8 cellular contexts compared by ENCODE assay signal in the genomic region with DNA sequence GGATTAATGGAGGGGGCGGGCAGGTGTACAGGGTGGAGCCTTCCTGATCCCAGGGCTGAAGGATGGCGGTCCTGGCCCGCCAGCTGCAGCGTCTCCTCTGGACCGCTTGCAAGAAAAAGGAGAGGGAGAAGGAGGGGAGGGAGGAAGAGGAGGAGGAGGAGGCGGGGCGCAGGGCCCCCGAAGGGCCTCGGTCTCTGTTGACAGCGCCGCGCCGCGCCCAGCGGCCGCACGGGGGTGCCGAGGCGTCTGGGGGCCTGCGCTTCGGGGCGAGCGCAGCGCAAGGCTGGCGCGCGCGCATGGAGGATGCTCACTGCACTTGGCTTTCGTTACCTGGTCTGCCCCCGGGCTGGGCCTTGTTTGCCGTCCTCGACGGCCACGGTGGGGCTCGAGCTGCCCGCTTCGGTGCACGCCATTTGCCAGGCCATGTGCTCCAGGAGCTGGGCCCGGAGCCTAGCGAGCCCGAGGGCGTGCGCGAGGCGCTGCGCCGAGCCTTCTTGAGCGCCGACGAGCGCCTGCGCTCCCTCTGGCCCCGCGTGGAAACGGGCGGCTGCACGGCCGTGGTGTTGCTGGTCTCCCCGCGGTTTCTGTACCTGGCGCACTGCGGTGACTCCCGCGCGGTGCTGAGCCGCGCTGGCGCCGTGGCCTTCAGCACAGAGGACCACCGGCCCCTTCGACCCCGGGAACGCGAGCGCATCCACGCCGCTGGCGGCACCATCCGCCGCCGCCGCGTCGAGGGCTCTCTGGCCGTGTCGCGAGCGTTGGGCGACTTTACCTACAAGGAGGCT. TPM values are rescaled to one million over a fixed set of nuclear protein-coding genes. Genes with fewer than 3 reads are reported as not detected.
DNase-seq lines count a peak whose midpoint lies in the region; ATAC-seq and TF ChIP-seq lines count a peak whose summit lies in the region.

Gene PPM1N, plus strand, starts transcription at position 33 of the 785 bp plus-strand sequence. Its CDS starts 30 bp downstream, at position 63.

- H3K4me1 ChIP-seq in colonic mucosa, result peaks cover 14% of the 10 kb centered on the region
- H3K4me1 ChIP-seq in mononuclear cell (ENCODE audit: insufficient read depth, low read length), result peaks cover 73% of the 10 kb centered on the region
- H3K4me1 ChIP-seq in thymus (ENCODE audit: control insufficient read depth, insufficient read depth, low read length), result peaks cover 12% of the 10 kb centered on the region

- H3K36me3 ChIP-seq in WERI-Rb-1 (peaks cover 21% of the 10 kb centered on the region), colonic mucosa (no peaks in the 10 kb centered on the region), thymus (ENCODE audit: control insufficient read depth, insufficient read depth) (no peaks in the 10 kb centered on the region)

- H3K27me3 ChIP-seq in WERI-Rb-1 (ENCODE audit: insufficient read depth, low read depth, severe bottlenecking) (no peaks in the 10 kb centered on the region), colonic mucosa (peaks cover 24% of the 10 kb centered on the region), mononuclear cell (ENCODE audit: insufficient read depth, low read length) (peaks cover 26% of the 10 kb centered on the region), thymus (ENCODE audit: control insufficient read depth, insufficient read depth) (peaks cover 34% of the 10 kb centered on the region)

- H3K9ac ChIP-seq in colonic mucosa (ENCODE audit: low read depth in 2 of 2, low read length in 2 of 2), result peak within 1 kb of the TSS in 1 of 2 donors; percentile 43

- H3K9me3 ChIP-seq in WERI-Rb-1 (ENCODE audit: severe bottlenecking) (no peaks in the 10 kb centered on the region), colonic mucosa (no peaks in the 10 kb centered on the region), mononuclear cell (ENCODE audit: low read depth, low read length) (no peaks in the 10 kb centered on the region), thymus (ENCODE audit: control insufficient read depth) (no peaks in the 10 kb centered on the region)

- TF ChIP-seq CTCF in AG09309 (IDR thresholded peaks at IDR 0.05; ENCODE audit: control insufficient read depth, insufficient read depth, low read depth, low read length, missing control alignments) (no peak), WERI-Rb-1 (IDR thresholded peaks at IDR 0.05; ENCODE audit: low read depth, low read length) (no peak), colonic mucosa (IDR thresholded peaks at IDR 0.05) (peak; percentile 12)

- WGBS in thymus, result 3% methylated on average over 89 of the region's 89 CpGs

- intact Hi-C loops in colonic mucosa (cut with DNase I), result no loop called here

- H3K27ac ChIP-seq in WERI-Rb-1 (peak within 1 kb of the TSS; percentile 53), colonic mucosa (no peak within 1 kb of the TSS), thymus (ENCODE audit: low read depth) (no peak within 1 kb of the TSS)

- ATAC-seq in HG02885 (IDR thresholded peaks at IDR 0.05; ENCODE audit: poor library complexity, unreplicated experiment) (peak; percentile 31), GM18502 (IDR thresholded peaks at IDR 0.05; ENCODE audit: poor library complexity, unreplicated experiment) (no peak), HG02870 (IDR thresholded peaks at IDR 0.05; ENCODE audit: unreplicated experiment) (no peak)

- H3K4me3 ChIP-seq in AG09309 (ENCODE audit: control insufficient read depth, low read depth, low read length), result peak within 1 kb of the TSS; percentile 32
- peak within 1 kb of the TSS; percentile 43 for H3K4me3 ChIP-seq in WERI-Rb-1 (ENCODE audit: low read depth, low read length)
- peak within 1 kb of the TSS; percentile 20 for H3K4me3 ChIP-seq in colonic mucosa
- H3K4me3 ChIP-seq in mononuclear cell (ENCODE audit: low read length), result peak within 1 kb of the TSS; percentile 0
- peak within 1 kb of the TSS; percentile 56 for H3K4me3 ChIP-seq in thymus (ENCODE audit: low read length)

- DNase-seq in AG09309 (ENCODE audit: low read depth), result no peak
- DNase-seq in WERI-Rb-1, result peak; percentile 86
- peak; percentile 47 for DNase-seq in colonic mucosa

RNA-seq across cellular contexts. Expression of gene PPM1N, which starts in this region (rescaled TPM):
- total RNA-seq in colonic mucosa, result 1 to 10 TPM in 1 of 2 donors, under 1 TPM in 1; 0.67 to 1.7 TPM
- total RNA-seq in mononuclear cell, result 4.3 TPM
- polyA plus RNA-seq in thymus, result 4.0 TPM

Comparison
In these comparisons a context has a peak if more than half of its experiments do, and no peak if none do; other contexts are left out.
1. H3K4me3 ChIP-seq: peak in every context shown above with its lines; median percentile 56 in thymus; 43 in WERI-Rb-1; 32 in AG09309; 20 in colonic mucosa; 0 in mononuclear cell.